ENCODE assay signal across 9 cellular contexts in the genomic region with DNA sequence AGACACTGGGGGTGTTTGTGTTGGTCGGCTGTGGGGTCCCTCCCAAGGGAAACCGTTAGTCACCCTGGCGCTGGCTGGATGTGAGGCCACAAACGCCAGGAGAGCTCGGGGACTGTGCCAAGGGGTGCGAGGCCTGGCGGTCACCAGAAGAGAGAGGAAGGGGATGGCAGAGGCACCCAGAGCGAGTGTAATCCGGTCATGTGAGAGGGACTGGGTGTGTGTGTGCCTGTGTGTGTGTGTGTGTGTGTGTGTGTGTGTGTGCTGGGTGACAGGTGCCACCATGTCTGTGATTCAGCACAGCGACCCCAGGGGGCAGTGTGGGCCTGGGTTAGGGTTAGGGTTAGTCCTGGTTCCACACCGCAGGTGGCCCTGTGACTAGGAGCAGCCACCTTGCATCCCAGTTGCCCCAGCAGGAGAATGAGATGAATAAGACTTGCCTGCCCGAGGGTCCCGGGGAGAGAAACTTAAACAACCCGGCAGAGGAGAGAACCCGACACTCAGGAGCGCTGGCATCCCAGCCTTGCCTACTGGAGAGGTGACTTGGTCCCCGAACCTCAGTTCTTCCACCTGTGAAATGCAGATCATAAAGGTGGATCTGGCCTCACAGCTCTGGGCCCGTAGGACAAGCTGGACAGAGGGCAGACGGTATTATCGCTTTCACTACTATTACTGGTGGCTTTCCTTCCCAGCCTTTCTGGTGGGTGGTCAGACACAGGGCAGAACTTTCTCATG. TPM values are rescaled to one million over a fixed set of nuclear protein-coding genes. Genes with fewer than 3 reads are reported as not detected.
DNase-seq lines count a peak whose midpoint lies in the region; TF ChIP-seq lines count a peak whose summit lies in the region.
"Had no signal": no experiment of that assay in that cellular context is flagged by ENCODE, and none has a peak within 500 bp of the region (broad histone marks: within the 10 kb centered on the region; RNA-seq: fewer than 3 reads in every experiment).

No MANE protein-coding gene starts in this region.

- H3K4me3 Mint-ChIP-seq in chondrocyte (ENCODE audit: unreplicated experiment) = no peak overlapping the region

- no peaks in the 10 kb centered on the region for H3K9me3 Mint-ChIP-seq in chondrocyte (ENCODE audit: low read depth)

- H3K27ac Mint-ChIP-seq in chondrocyte (ENCODE audit: unreplicated experiment) = peak overlapping the region; percentile 13

- no peak overlapping the region for H3K14ac ChIP-seq in mesenchymal stem cell (ENCODE audit: low read length in 2 of 2)

- no peaks in the 10 kb centered on the region for H3K9me3 ChIP-seq in mesenchymal stem cell (ENCODE audit: control insufficient read depth, low read length)

- no peak overlapping the region for H3K18ac ChIP-seq in mesenchymal stem cell (ENCODE audit: low read depth in 1 of 2, low read length in 2 of 2)

- no peak overlapping the region for H2AFZ ChIP-seq in mesenchymal stem cell (ENCODE audit: low read depth, low read length)

- H3K4me1 ChIP-seq in mesenchymal stem cell (ENCODE audit: control insufficient read depth, insufficient read depth, low read depth, low read length) = peaks cover 26% of the 10 kb centered on the region

- no peaks in the 10 kb centered on the region for H3K79me1 ChIP-seq in mesenchymal stem cell (replicated peaks; ENCODE audit: low read length, poor library complexity, severe bottlenecking)

- no peak overlapping the region for H3K4me2 ChIP-seq in mesenchymal stem cell (ENCODE audit: low read length, poor library complexity, severe bottlenecking)

- H2AK5ac ChIP-seq in mesenchymal stem cell (ENCODE audit: low read length, severe bottlenecking) = no peak overlapping the region

- H3K27me3 ChIP-seq in mesenchymal stem cell (ENCODE audit: control insufficient read depth in 1 of 2, insufficient read depth in 1 of 2, low read length in 2 of 2) = peaks cover 69 to 90% of the 10 kb centered on the region in 2 experiments

- H3K23ac ChIP-seq in mesenchymal stem cell (ENCODE audit: low read length in 2 of 2) = no peak overlapping the region

- H3K36me3 Mint-ChIP-seq in chondrocyte (ENCODE audit: low read depth) = no peaks in the 10 kb centered on the region

- no peak overlapping the region for H3K4ac ChIP-seq in mesenchymal stem cell (ENCODE audit: low read depth in 1 of 2, low read length in 2 of 2)

- no peak overlapping the region for H3K4me3 ChIP-seq in mesenchymal stem cell (ENCODE audit: insufficient read depth in 1 of 2, low read depth in 1 of 2, low read length in 2 of 2)

- TF ChIP-seq CTCF in chondrocyte (IDR thresholded peaks at IDR 0.05) = peak; percentile 67

- WGBS in mesenchymal stem cell = 69% methylated on average over 20 of the region's 20 CpGs

- no peak overlapping the region for H2BK5ac ChIP-seq in mesenchymal stem cell (ENCODE audit: low read depth, low read length, poor library complexity, severe bottlenecking)

- no peaks in the 10 kb centered on the region for H3K27me3 Mint-ChIP-seq in chondrocyte (ENCODE audit: low read depth)

- no peak overlapping the region for H3K9ac ChIP-seq in mesenchymal stem cell (ENCODE audit: low read length)

- H3K4me1 Mint-ChIP-seq in chondrocyte (ENCODE audit: low read depth) = peaks cover 2% of the 10 kb centered on the region

- no peak overlapping the region for H4K8ac ChIP-seq in mesenchymal stem cell (ENCODE audit: low read length)

- H2BK120ac ChIP-seq in mesenchymal stem cell (ENCODE audit: low read depth, low read length) = no peak overlapping the region

- DNase-seq in NOMO-1 (lab: John Stamatoyannopoulos, UW; ENCODE audit: unreplicated experiment in 2 of 2) = peak; percentile 26 to 37
- DNase-seq in NOMO-1 treated with dmso at 0.1 percent for 144 hours (lab: John Stamatoyannopoulos, UW; ENCODE audit: unreplicated experiment) = no peak
- DNase-seq in NCI-H2171 treated with DMSO at 0.1 percent for 48 hours (lab: John Stamatoyannopoulos, UW) = peak; percentile 64
- DNase-seq in activated CD4-positive, alpha-beta T cell treated with anti-CD3 and anti-CD28 coated beads for 48 hours = peak; percentile 88
- no peak for DNase-seq in chondrocyte (ENCODE audit: low spot score)
- peak; percentile 66 for DNase-seq in mesenchymal stem cell
- DNase-seq in stimulated activated CD8-positive, alpha-beta memory T cell treated with anti-CD3 and anti-CD28 coated beads, Interleukin-7, amount 100 ng/mL, for 1 hour (ENCODE audit: low read depth in 2 of 2) = peak; percentile 6 to 34
- DNase-seq in GF-D8 (lab: John Stamatoyannopoulos, UW) = no peak

- no peaks in the 10 kb centered on the region for H3K36me3 ChIP-seq in mesenchymal stem cell (ENCODE audit: control insufficient read depth in 1 of 2, insufficient read depth in 2 of 2, low read depth in 1 of 2, low read length in 2 of 2)

- H2BK15ac ChIP-seq in mesenchymal stem cell (ENCODE audit: low read depth, poor library complexity, severe bottlenecking) = no peak overlapping the region

- no peak overlapping the region for H4K91ac ChIP-seq in mesenchymal stem cell (ENCODE audit: low read length)

- H3K27ac ChIP-seq in mesenchymal stem cell (ENCODE audit: low read length, poor library complexity, severe bottlenecking) = no peak overlapping the region

- no peak overlapping the region for H2BK12ac ChIP-seq in mesenchymal stem cell (ENCODE audit: low read length in 2 of 2)

RNA-seq across cellular contexts. Expression of a gene that starts 1.4 kb away (rescaled TPM):
- total RNA-seq in chondrocyte = 0.15 to 0.31 TPM (median 0.23 TPM) in 3 replicates
- polyA plus RNA-seq in mesenchymal stem cell (2013, experiment 1 of 2) = 0.22 TPM
- polyA plus RNA-seq in mesenchymal stem cell (2013, experiment 2 of 2) = 0.21 TPM

RNA-seq across cellular contexts. Expression of a gene that starts 8.3 kb away (rescaled TPM):
- total RNA-seq in chondrocyte = not detected in 3 replicates
- polyA plus RNA-seq in mesenchymal stem cell (2013, experiment 1 of 2) = not detected
- not detected for polyA plus RNA-seq in mesenchymal stem cell (2013, experiment 2 of 2)
- total RNA-seq: mononuclear cell had no signal

RNA-seq across cellular contexts. Expression of a gene that starts 54.2 kb away (rescaled TPM):
- total RNA-seq in chondrocyte = 5.4 to 13.7 TPM (median 13.2 TPM) in 3 replicates
- 29.4 TPM for polyA plus RNA-seq in mesenchymal stem cell (2013, experiment 1 of 2)
- polyA plus RNA-seq in mesenchymal stem cell (2013, experiment 2 of 2) = 28.2 TPM

Comparison
In these comparisons a context has a peak if more than half of its experiments do, and no peak if none do; other contexts are left out.
1. DNase-seq: peak in NOMO-1 (2 of 2), NCI-H2171 treated with DMSO at 0.1 percent for 48 hours (single experiment), activated CD4-positive, alpha-beta T cell treated with anti-CD3 and anti-CD28 coated beads for 48 hours (single experiment), mesenchymal stem cell (single experiment) and stimulated activated CD8-positive, alpha-beta memory T cell treated with anti-CD3 and anti-CD28 coated beads, Interleukin-7, amount 100 ng/mL, for 1 hour (2 of 2); none in NOMO-1 treated with dmso at 0.1 percent for 144 hours (single experiment), chondrocyte (single experiment) and GF-D8 (single experiment).